In genomic region chr19:4376245-4376990, GRCh38 we compare ENCODE assay signal across 12 cellular contexts. TPM values are rescaled to one million over a fixed set of nuclear protein-coding genes. Genes with fewer than 3 reads are reported as not detected.
A peak's percentile ranks its signal among the peaks of the same experiment; 100 is the strongest.
DNase-seq lines count a peak whose midpoint lies in the region; ATAC-seq and TF ChIP-seq lines count a peak whose summit lies in the region.
"Had no signal": no experiment of that assay in that cellular context is flagged by ENCODE, and none has a peak within 500 bp of the region (broad histone marks: within the 10 kb centered on the region; RNA-seq: fewer than 3 reads in every experiment).

No MANE protein-coding gene starts in this region.

- TF ChIP-seq CTCF in CD4-positive, alpha-beta T cell (IDR thresholded peaks at IDR 0.05) = no peak
- TF ChIP-seq CTCF in neutrophil (IDR thresholded peaks at IDR 0.05) = no peak
- TF ChIP-seq CTCF in left lung (IDR thresholded peaks at IDR 0.05) = no peak

- peak overlapping the region; percentile 74 for H3K4me3 Mint-ChIP-seq in CD4-positive, alpha-beta T cell
- no peak overlapping the region for H3K4me3 Mint-ChIP-seq in central memory CD8-positive, alpha-beta T cell
- H3K4me3 Mint-ChIP-seq in stimulated activated naive CD8-positive, alpha-beta T cell treated with anti-CD3 and anti-CD28 coated beads, Interleukin-15, amount 100 ng/mL, for 72 hours = peak overlapping the region in 1 of 2 donors; percentile 43

- H3K4me3 ChIP-seq in HUES64 (ENCODE audit: low read length) (no peak overlapping the region), neutrophil (ENCODE audit: low read depth in 1 of 2, low read length in 1 of 2) (no peak overlapping the region), left lung (no peak overlapping the region)
- H3K4me3 ChIP-seq: HAP-1 had no signal

- intact Hi-C loops in CD4-positive, alpha-beta T cell (cut with DNase I, micrococcal nuclease) = no loop called here
- intact Hi-C loops in left lung (cut with DNase I) = no loop called here
- intact Hi-C loops in left colon (cut with DNase I, micrococcal nuclease) = no loop called here

- ATAC-seq in CD4-positive, alpha-beta T cell (ENCODE audit: poor library complexity) = no peak
- ATAC-seq in central memory CD8-positive, alpha-beta T cell (replicated peaks; ENCODE audit: extremely low read depth, poor library complexity, severe bottlenecking) = no peak
- no peak for ATAC-seq in left lung
- ATAC-seq in left colon = no peak
- no peak for ATAC-seq in stimulated activated naive CD8-positive, alpha-beta T cell treated with anti-CD3 and anti-CD28 coated beads, Interleukin-15, amount 100 ng/mL, for 72 hours

- H3K9me3 Mint-ChIP-seq in CD4-positive, alpha-beta T cell = no peaks in the 10 kb centered on the region
- no peaks in the 10 kb centered on the region for H3K9me3 Mint-ChIP-seq in central memory CD8-positive, alpha-beta T cell
- no peaks in the 10 kb centered on the region for H3K9me3 Mint-ChIP-seq in stimulated activated naive CD8-positive, alpha-beta T cell treated with anti-CD3 and anti-CD28 coated beads, Interleukin-15, amount 100 ng/mL, for 72 hours
- H3K9me3 Mint-ChIP-seq: stimulated activated naive CD8-positive, alpha-beta T cell treated with anti-CD3 and anti-CD28 coated beads, Interleukin-15, Interleukin-2, amounts not matched to agents 100 ng/mL and 50 ng/mL, for 24 hours had no signal

- POLR2A ChIA-PET in CD4-positive, alpha-beta T cell (lab: Charles Lee) = interaction anchor here (1.4 kb wide), 1 partner anchor 26 kb away, joined by 4 read pairs; the partner anchor contains the start of gene CHAF1A

- DNase-seq in CD4-positive, alpha-beta T cell = no peak
- no peak for DNase-seq in central memory CD8-positive, alpha-beta T cell (ENCODE audit: low spot score in 2 of 2)
- DNase-seq in NCI-H128 (lab: John Stamatoyannopoulos, UW; ENCODE audit: unreplicated experiment) (no peak), left lung (no peak), left colon (no peak)
- no peak for DNase-seq in stimulated activated naive CD8-positive, alpha-beta T cell treated with anti-CD3 and anti-CD28 coated beads, Interleukin-15, amount 100 ng/mL, for 72 hours
- DNase-seq: activated CD4-positive, CD25-positive, alpha-beta regulatory T cell; NCI-H1092 treated with DMSO at 0.1 percent for 48 hours had no signal

- CTCF ChIA-PET in CD4-positive, alpha-beta T cell (lab: Charles Lee) = interaction anchor here (1.2 to 2.2 kb wide), 2 partner anchors 22 to 24 kb away, joined by 4 to 8 read pairs; partner anchors contain the start of gene SH3GL1

- H3K9ac ChIP-seq in HUES64 (ENCODE audit: low read depth, low read length) = no peak overlapping the region

- H3K27me3 ChIP-seq in CD4-positive, alpha-beta T cell (ENCODE audit: control insufficient read depth, insufficient read depth, low read length) = no peaks in the 10 kb centered on the region
- H3K27me3 ChIP-seq in HUES64 (ENCODE audit: insufficient read depth, low read length) = no peaks in the 10 kb centered on the region
- H3K27me3 ChIP-seq in neutrophil = no peaks in the 10 kb centered on the region
- H3K27me3 ChIP-seq in left lung = no peaks in the 10 kb centered on the region

- no peaks in the 10 kb centered on the region for H3K36me3 ChIP-seq in HUES64 (ENCODE audit: insufficient read depth, low read length)
- H3K36me3 ChIP-seq in neutrophil = peaks cover 11% of the 10 kb centered on the region
- H3K36me3 ChIP-seq in left lung = no peaks in the 10 kb centered on the region
- H3K36me3 ChIP-seq: HAP-1 had no signal

- H3K27ac Mint-ChIP-seq in CD4-positive, alpha-beta T cell = peak overlapping the region; percentile 71
- H3K27ac Mint-ChIP-seq in central memory CD8-positive, alpha-beta T cell (ENCODE audit: low read depth) = peak overlapping the region; percentile 5
- peak overlapping the region in 1 of 2 donors; percentile 51 for H3K27ac Mint-ChIP-seq in stimulated activated naive CD8-positive, alpha-beta T cell treated with anti-CD3 and anti-CD28 coated beads, Interleukin-15, amount 100 ng/mL, for 72 hours

- H3K36me3 Mint-ChIP-seq in CD4-positive, alpha-beta T cell (ENCODE audit: low read depth) = peaks cover 10% of the 10 kb centered on the region
- peaks cover 8% of the 10 kb centered on the region for H3K36me3 Mint-ChIP-seq in central memory CD8-positive, alpha-beta T cell (ENCODE audit: insufficient read depth)

- peaks cover 45% of the 10 kb centered on the region for H3K4me1 Mint-ChIP-seq in CD4-positive, alpha-beta T cell (ENCODE audit: low read depth)
- peaks cover 59% of the 10 kb centered on the region for H3K4me1 Mint-ChIP-seq in central memory CD8-positive, alpha-beta T cell
- H3K4me1 Mint-ChIP-seq in stimulated activated naive CD8-positive, alpha-beta T cell treated with anti-CD3 and anti-CD28 coated beads, Interleukin-15, amount 100 ng/mL, for 72 hours = peaks cover 95% of the 10 kb centered on the region

- 69% methylated on average over 21 of the region's 21 CpGs for WGBS in HUES64

- no peaks in the 10 kb centered on the region for H3K27me3 Mint-ChIP-seq in CD4-positive, alpha-beta T cell
- H3K27me3 Mint-ChIP-seq in central memory CD8-positive, alpha-beta T cell = no peaks in the 10 kb centered on the region
- H3K27me3 Mint-ChIP-seq in stimulated activated naive CD8-positive, alpha-beta T cell treated with anti-CD3 and anti-CD28 coated beads, Interleukin-15, amount 100 ng/mL, for 72 hours = no peaks in the 10 kb centered on the region
- H3K27me3 Mint-ChIP-seq: stimulated activated naive CD8-positive, alpha-beta T cell treated with anti-CD3 and anti-CD28 coated beads, Interleukin-15, Interleukin-2, amounts not matched to agents 100 ng/mL and 50 ng/mL, for 24 hours had no signal

- no peaks in the 10 kb centered on the region for H3K9me3 ChIP-seq in CD4-positive, alpha-beta T cell (ENCODE audit: control insufficient read depth, low read length)
- H3K9me3 ChIP-seq in HUES64 (ENCODE audit: insufficient read depth, low read depth, low read length) (no peaks in the 10 kb centered on the region), neutrophil (no peaks in the 10 kb centered on the region), left lung (no peaks in the 10 kb centered on the region)
- H3K9me3 ChIP-seq: HAP-1 had no signal

- H3K27ac ChIP-seq in CD4-positive, alpha-beta T cell (ENCODE audit: low read depth, low read length) = no peak overlapping the region
- H3K27ac ChIP-seq in HUES64 (ENCODE audit: low read depth, low read length) (peak overlapping the region; percentile 82), neutrophil (peak overlapping the region; percentile 88), left lung (peak overlapping the region in 1 of 2 donors; percentile 92)

- H3K4me1 ChIP-seq in HUES64 (ENCODE audit: insufficient read depth, low read length) (peaks cover 33% of the 10 kb centered on the region), neutrophil (ENCODE audit: control insufficient read depth in 1 of 2, insufficient read depth in 1 of 2, low read depth in 1 of 2, low read length in 1 of 2) (peaks cover 67 to 71% of the 10 kb centered on the region in 2 experiments), left lung (peaks cover 49 to 94% of the 10 kb centered on the region in 2 donors)

RNA-seq across cellular contexts. Expression of gene SH3GL1, which starts 23.9 kb away (rescaled TPM):
- total RNA-seq in CD4-positive, alpha-beta T cell = 10 to 100 TPM; 39.3 to 40.9 TPM
- polyA plus RNA-seq in HUES64 (2013, experiment 1 of 2) = 79.1 TPM
- polyA plus RNA-seq in HUES64 (2013, experiment 2 of 2) = 76.6 TPM
- total RNA-seq in left lung (10 to 100 TPM; 64.6 to 71.8 TPM), left colon (10 to 100 TPM; 42.3 to 44.4 TPM)

RNA-seq across cellular contexts. Expression of gene CHAF1A, which starts 26.0 kb away (rescaled TPM):
- total RNA-seq in CD4-positive, alpha-beta T cell = 10 to 100 TPM; 27.5 to 27.8 TPM
- polyA plus RNA-seq in HUES64 (2013, experiment 1 of 2) = 70.0 TPM
- polyA plus RNA-seq in HUES64 (2013, experiment 2 of 2) = 65.6 TPM
- total RNA-seq in left lung = 10 to 100 TPM; 15.6 to 24.1 TPM
- total RNA-seq in left colon = 10 to 100 TPM in 1 of 2 donors, 1 to 10 TPM in 1; 10.0 to 15.5 TPM

RNA-seq across cellular contexts. Expression of gene MPND, which starts 33.1 kb away (rescaled TPM):
- total RNA-seq in CD4-positive, alpha-beta T cell = 10 to 100 TPM; 10.3 to 11.0 TPM
- polyA plus RNA-seq in HUES64 (2013, experiment 1 of 2) = 22.9 TPM
- 19.0 TPM for polyA plus RNA-seq in HUES64 (2013, experiment 2 of 2)
- total RNA-seq in left lung = 10 to 100 TPM; 21.9 to 31.3 TPM
- 10 to 100 TPM; 77.3 to 84.6 TPM for total RNA-seq in left colon

RNA-seq across cellular contexts. Expression of gene STAP2, which starts 37.8 kb away (rescaled TPM):
- 1 to 10 TPM; 1.7 to 1.8 TPM for total RNA-seq in CD4-positive, alpha-beta T cell
- 9.6 TPM for polyA plus RNA-seq in HUES64 (2013, experiment 1 of 2)
- polyA plus RNA-seq in HUES64 (2013, experiment 2 of 2) = 10.1 TPM
- total RNA-seq in left lung (10 to 100 TPM; 14.1 to 28.1 TPM), left colon (100 to 1,000 TPM; 222 to 249 TPM)
